ENCODE assay signal across 1 cellular context in genomic region chr4:109735566-109736454, GRCh38.
A peak's percentile ranks its signal among the peaks of the same experiment; 100 is the strongest.
TF ChIP-seq lines count a peak whose summit lies in the region.

No MANE protein-coding gene starts in this region.

TF ChIP-seq in K562, 482 proteins besides CTCF, POLR2A, EP300 and RAD21 (continued from another document and continues in another):
- TF ChIP-seq ZBTB40 (IDR thresholded peaks at IDR 0.05) (no peak), ZBTB40 (CRISPR knock-in tag; IDR thresholded peaks at IDR 0.05) (no peak), ETV1 (tag; conservative IDR thresholded peaks at IDR 0.05; ENCODE audit: low read depth) (no peak), CBX2 (IDR thresholded peaks at IDR 0.05; ENCODE audit: insufficient read depth, low read length, poor library complexity, severe bottlenecking) (no peak), ZNF311 (CRISPR knock-in tag; IDR thresholded peaks at IDR 0.05) (no peak), ZNF316 (IDR thresholded peaks at IDR 0.05) (peak; percentile 45; the same call in 1 of the 2 replicates), SNRNP70 (optimal IDR thresholded peaks at IDR 0.05; ENCODE audit: low read depth, low read length) (no peak), ZEB2 (IDR thresholded peaks at IDR 0.05) (peak; percentile 28; the same call in 1 of the 2 replicates), ZKSCAN8 (CRISPR knock-in tag; IDR thresholded peaks at IDR 0.05) (no peak), ZFP30 (CRISPR knock-in tag; IDR thresholded peaks at IDR 0.05; ENCODE audit: borderline replicate concordance) (no peak), FOXP4 (CRISPR knock-in tag; IDR thresholded peaks at IDR 0.05; ENCODE audit: borderline replicate concordance) (no peak), E2F4 (CRISPR knock-in tag; IDR thresholded peaks at IDR 0.05; ENCODE audit: low read depth) (no peak), SMAD1 (IDR thresholded peaks at IDR 0.05; ENCODE audit: low read depth, low read length, partially characterized antibody) (no peak), NCOA6 (IDR thresholded peaks at IDR 0.05) (no peak), ZBTB7A (IDR thresholded peaks at IDR 0.05; ENCODE audit: borderline replicate concordance, control insufficient read depth, low read depth, low read length) (no peak), ZNF384 (IDR thresholded peaks at IDR 0.05; ENCODE audit: low read depth, low read length) (no peak), ZNF140 (CRISPR knock-in tag; IDR thresholded peaks at IDR 0.05) (no peak), NFATC3 (IDR thresholded peaks at IDR 0.05) (no peak), ILF3 (IDR thresholded peaks at IDR 0.05; ENCODE audit: borderline replicate concordance) (no peak), FOXO4 (CRISPR knock-in tag; IDR thresholded peaks at IDR 0.05) (no peak), CREM (IDR thresholded peaks at IDR 0.05; ENCODE audit: low read depth) (no peak), PHTF2 (CRISPR knock-in tag; IDR thresholded peaks at IDR 0.05) (no peak), JUND (IDR thresholded peaks at IDR 0.05; ENCODE audit: borderline replicate concordance, low read depth, low read length) (peak; percentile 62; the same call in 1 of the 2 replicates), JUND (tag; IDR thresholded peaks at IDR 0.05; ENCODE audit: borderline replicate concordance, low read depth, low read length) (no peak; the same call in 2 of the 3 replicates), ESRRA (IDR thresholded peaks at IDR 0.05; ENCODE audit: borderline replicate concordance, low read depth) (peak; percentile 92), BACH1 (tag; IDR thresholded peaks at IDR 0.05) (no peak), ZNF584 (CRISPR knock-in tag; IDR thresholded peaks at IDR 0.05; ENCODE audit: low read depth) (no peak), NR4A1 (CRISPR knock-in tag; IDR thresholded peaks at IDR 0.05) (no peak), NR4A1 (tag; IDR thresholded peaks at IDR 0.05) (0 out of 2 replicates have a peak, but pooled peaks have one; percentile 38), ETV6 (IDR thresholded peaks at IDR 0.05; ENCODE audit: borderline replicate concordance in 1 of 2, low read depth in 2 of 2, low read length in 1 of 2) (no peak), ETV6 (CRISPR knock-in tag; IDR thresholded peaks at IDR 0.05; ENCODE audit: borderline replicate concordance) (no peak), ATF3 (IDR thresholded peaks at IDR 0.05) (peak; percentile 28; the same call in 1 of the 2 replicates), ATF3 (CRISPR knock-in tag; conservative IDR thresholded peaks at IDR 0.05) (no peak), ZC3H4 (CRISPR knock-in tag; IDR thresholded peaks at IDR 0.05; ENCODE audit: borderline replicate concordance) (no peak), CREB1 (IDR thresholded peaks at IDR 0.05) (no peak), CREB1 (CRISPR knock-in tag; IDR thresholded peaks at IDR 0.05) (no peak), SMARCE1 (IDR thresholded peaks at IDR 0.05) (peak; percentile 36; the same call in 1 of the 2 replicates), NCOA4 (IDR thresholded peaks at IDR 0.05; ENCODE audit: partially characterized antibody) (no peak), HCFC1 (IDR thresholded peaks at IDR 0.05; ENCODE audit: low read depth, low read length) (no peak), KLF16 (IDR thresholded peaks at IDR 0.05) (no peak)
- TF ChIP-seq, protein P1, sequence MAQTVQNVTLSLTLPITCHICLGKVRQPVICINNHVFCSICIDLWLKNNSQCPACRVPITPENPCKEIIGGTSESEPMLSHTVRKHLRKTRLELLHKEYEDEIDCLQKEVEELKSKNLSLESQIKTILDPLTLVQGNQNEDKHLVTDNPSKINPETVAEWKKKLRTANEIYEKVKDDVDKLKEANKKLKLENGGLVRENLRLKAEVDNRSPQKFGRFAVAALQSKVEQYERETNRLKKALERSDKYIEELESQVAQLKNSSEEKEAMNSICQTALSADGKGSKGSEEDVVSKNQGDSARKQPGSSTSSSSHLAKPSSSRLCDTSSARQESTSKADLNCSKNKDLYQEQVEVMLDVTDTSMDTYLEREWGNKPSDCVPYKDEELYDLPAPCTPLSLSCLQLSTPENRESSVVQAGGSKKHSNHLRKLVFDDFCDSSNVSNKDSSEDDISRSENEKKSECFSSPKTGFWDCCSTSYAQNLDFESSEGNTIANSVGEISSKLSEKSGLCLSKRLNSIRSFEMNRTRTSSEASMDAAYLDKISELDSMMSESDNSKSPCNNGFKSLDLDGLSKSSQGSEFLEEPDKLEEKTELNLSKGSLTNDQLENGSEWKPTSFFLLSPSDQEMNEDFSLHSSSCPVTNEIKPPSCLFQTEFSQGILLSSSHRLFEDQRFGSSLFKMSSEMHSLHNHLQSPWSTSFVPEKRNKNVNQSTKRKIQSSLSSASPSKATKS (CRISPR knock-in tag; IDR thresholded peaks at IDR 0.05) = no peak
- TF ChIP-seq, protein P2, sequence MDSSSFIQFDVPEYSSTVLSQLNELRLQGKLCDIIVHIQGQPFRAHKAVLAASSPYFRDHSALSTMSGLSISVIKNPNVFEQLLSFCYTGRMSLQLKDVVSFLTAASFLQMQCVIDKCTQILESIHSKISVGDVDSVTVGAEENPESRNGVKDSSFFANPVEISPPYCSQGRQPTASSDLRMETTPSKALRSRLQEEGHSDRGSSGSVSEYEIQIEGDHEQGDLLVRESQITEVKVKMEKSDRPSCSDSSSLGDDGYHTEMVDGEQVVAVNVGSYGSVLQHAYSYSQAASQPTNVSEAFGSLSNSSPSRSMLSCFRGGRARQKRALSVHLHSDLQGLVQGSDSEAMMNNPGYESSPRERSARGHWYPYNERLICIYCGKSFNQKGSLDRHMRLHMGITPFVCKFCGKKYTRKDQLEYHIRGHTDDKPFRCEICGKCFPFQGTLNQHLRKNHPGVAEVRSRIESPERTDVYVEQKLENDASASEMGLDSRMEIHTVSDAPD (CRISPR knock-in tag; IDR thresholded peaks at IDR 0.05) = no peak
- TF ChIP-seq, protein P3, sequence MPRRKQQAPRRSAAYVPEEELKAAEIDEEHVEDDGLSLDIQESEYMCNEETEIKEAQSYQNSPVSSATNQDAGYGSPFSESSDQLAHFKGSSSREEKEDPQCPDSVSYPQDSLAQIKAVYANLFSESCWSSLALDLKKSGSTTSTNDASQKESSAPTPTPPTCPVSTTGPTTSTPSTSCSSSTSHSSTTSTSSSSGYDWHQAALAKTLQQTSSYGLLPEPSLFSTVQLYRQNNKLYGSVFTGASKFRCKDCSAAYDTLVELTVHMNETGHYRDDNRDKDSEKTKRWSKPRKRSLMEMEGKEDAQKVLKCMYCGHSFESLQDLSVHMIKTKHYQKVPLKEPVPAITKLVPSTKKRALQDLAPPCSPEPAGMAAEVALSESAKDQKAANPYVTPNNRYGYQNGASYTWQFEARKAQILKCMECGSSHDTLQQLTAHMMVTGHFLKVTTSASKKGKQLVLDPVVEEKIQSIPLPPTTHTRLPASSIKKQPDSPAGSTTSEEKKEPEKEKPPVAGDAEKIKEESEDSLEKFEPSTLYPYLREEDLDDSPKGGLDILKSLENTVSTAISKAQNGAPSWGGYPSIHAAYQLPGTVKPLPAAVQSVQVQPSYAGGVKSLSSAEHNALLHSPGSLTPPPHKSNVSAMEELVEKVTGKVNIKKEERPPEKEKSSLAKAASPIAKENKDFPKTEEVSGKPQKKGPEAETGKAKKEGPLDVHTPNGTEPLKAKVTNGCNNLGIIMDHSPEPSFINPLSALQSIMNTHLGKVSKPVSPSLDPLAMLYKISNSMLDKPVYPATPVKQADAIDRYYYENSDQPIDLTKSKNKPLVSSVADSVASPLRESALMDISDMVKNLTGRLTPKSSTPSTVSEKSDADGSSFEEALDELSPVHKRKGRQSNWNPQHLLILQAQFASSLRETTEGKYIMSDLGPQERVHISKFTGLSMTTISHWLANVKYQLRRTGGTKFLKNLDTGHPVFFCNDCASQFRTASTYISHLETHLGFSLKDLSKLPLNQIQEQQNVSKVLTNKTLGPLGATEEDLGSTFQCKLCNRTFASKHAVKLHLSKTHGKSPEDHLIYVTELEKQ (CRISPR knock-in tag; IDR thresholded peaks at IDR 0.05) = no peak
